In genomic region chr12:64691227-64691792, GRCh38 we compare ENCODE assay signal across 10 cellular contexts.
A peak's percentile ranks its signal among the peaks of the same experiment; 100 is the strongest.
DNase-seq lines count a peak whose midpoint lies in the region; ATAC-seq and TF ChIP-seq lines count a peak whose summit lies in the region.
"Had no signal": no experiment of that assay in that cellular context is flagged by ENCODE, and none has a peak within 500 bp of the region (broad histone marks: within the 10 kb centered on the region; RNA-seq: fewer than 3 reads in every experiment).

No MANE protein-coding gene starts in this region.

- H3K4me3 Mint-ChIP-seq in chondrocyte (ENCODE audit: unreplicated experiment): no peak overlapping the region

- TF ChIP-seq CTCF in left ventricle myocardium inferior (IDR thresholded peaks at IDR 0.05; ENCODE audit: borderline replicate concordance) (no peak), VCaP (conservative IDR thresholded peaks at IDR 0.05) (no peak), left lung (IDR thresholded peaks at IDR 0.05) (no peak), chondrocyte (IDR thresholded peaks at IDR 0.05) (no peak)

- H3K4me1 ChIP-seq in left ventricle myocardium inferior: peaks cover 61% of the 10 kb centered on the region
- H3K4me1 ChIP-seq in left lung: peaks cover 5 to 38% of the 10 kb centered on the region in 2 donors

- DNase-seq in left ventricle myocardium inferior (no peak), Right ventricle myocardium inferior (ENCODE audit: missing footprints) (no peak), left kidney (ENCODE audit: low read depth, low spot score) (peak; percentile 85), left lung (no peak), glomerular visceral epithelial cell (ENCODE audit: extremely low spot score) (no peak), chondrocyte (ENCODE audit: low spot score) (no peak)
- DNase-seq: PC-9 had no signal

- no peaks in the 10 kb centered on the region for H3K27me3 ChIP-seq in left ventricle myocardium inferior (ENCODE audit: low read depth)
- no peaks in the 10 kb centered on the region for H3K27me3 ChIP-seq in left lung
- H3K27me3 ChIP-seq: BLaER1 treated with 17β-estradiol and CSF1 and Interleukin-3, amounts not matched to agents 10 nM and 100 nM had no signal

- intact Hi-C loops in left ventricle myocardium inferior (cut with micrococcal nuclease): no loop called here
- intact Hi-C loops in Right ventricle myocardium inferior (cut with DNase I): no loop called here
- intact Hi-C loops in left lung (cut with DNase I): no loop called here

- peak overlapping the region; percentile 7 for H3K27ac ChIP-seq in left ventricle myocardium inferior (replicated peaks)
- H3K27ac ChIP-seq in VCaP: peak overlapping the region; percentile 90
- peak overlapping the region in 1 of 2 donors; percentile 29 for H3K27ac ChIP-seq in left lung
- H3K27ac ChIP-seq: BLaER1 treated with 17β-estradiol and CSF1 and Interleukin-3, amounts not matched to agents 10 nM and 100 nM; PC-9 had no signal

- no peak overlapping the region for H3K27ac Mint-ChIP-seq in chondrocyte (ENCODE audit: unreplicated experiment)

- no peaks in the 10 kb centered on the region for H3K27me3 Mint-ChIP-seq in chondrocyte (ENCODE audit: low read depth)

- H3K36me3 ChIP-seq in left ventricle myocardium inferior: peaks cover 33% of the 10 kb centered on the region
- H3K36me3 ChIP-seq in left lung: peaks cover 0 to 64% of the 10 kb centered on the region in 2 donors

- no peak overlapping the region for H3K4me3 ChIP-seq in left ventricle myocardium inferior
- no peak overlapping the region for H3K4me3 ChIP-seq in left lung
- H3K4me3 ChIP-seq: BLaER1 treated with 17β-estradiol and CSF1 and Interleukin-3, amounts not matched to agents 10 nM and 100 nM; PC-9 had no signal

- peaks cover 35% of the 10 kb centered on the region for H3K4me1 Mint-ChIP-seq in chondrocyte (ENCODE audit: low read depth)

- peaks cover 30% of the 10 kb centered on the region for H3K36me3 Mint-ChIP-seq in chondrocyte (ENCODE audit: low read depth)

- ATAC-seq in Right ventricle myocardium inferior (no peak), left lung (no peak), GM18909 (IDR thresholded peaks at IDR 0.05; ENCODE audit: poor library complexity, unreplicated experiment) (no peak)

- H3K9me3 Mint-ChIP-seq in chondrocyte (ENCODE audit: low read depth): no peaks in the 10 kb centered on the region

- H3K9me3 ChIP-seq in left ventricle myocardium inferior (replicated peaks): no peaks in the 10 kb centered on the region
- no peaks in the 10 kb centered on the region for H3K9me3 ChIP-seq in left lung
- H3K9me3 ChIP-seq: BLaER1 treated with 17β-estradiol and CSF1 and Interleukin-3, amounts not matched to agents 10 nM and 100 nM had no signal
